23 cellular contexts compared by ENCODE assay signal in the genomic region with DNA sequence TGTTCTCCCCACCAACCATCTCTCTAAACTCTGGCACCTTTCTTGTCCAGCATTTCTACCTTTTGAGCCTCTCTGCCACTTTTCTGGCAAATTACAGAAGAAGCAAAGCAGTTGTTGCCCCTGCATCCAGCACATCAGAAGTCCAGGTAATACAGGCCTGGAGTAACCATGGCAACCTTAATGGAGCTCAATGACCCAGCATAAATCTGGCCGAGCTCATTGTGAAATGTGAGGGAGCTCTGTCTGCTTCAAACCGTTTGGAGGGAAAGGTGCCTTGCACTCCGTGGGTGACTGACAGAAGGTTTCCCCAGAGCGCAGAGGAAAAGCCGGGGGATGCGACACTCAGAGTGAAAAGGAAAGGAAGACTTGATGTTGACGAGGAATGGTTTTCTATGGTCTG.
"Had no signal": no experiment of that assay in that cellular context is flagged by ENCODE, and none has a peak within 500 bp of the region (broad histone marks: within the 10 kb centered on the region; RNA-seq: fewer than 3 reads in every experiment).

No MANE protein-coding gene starts in this region.

- H3K9me3 ChIP-seq: lower lobe of right lung, tibial artery had no signal

- FAIRE-seq: colon had no signal

- H3K79me2 ChIP-seq: hepatocyte had no signal

- H3K36me3 Mint-ChIP-seq: activated naive CD8-positive, alpha-beta T cell treated with anti-CD3 and anti-CD28 coated beads, Interleukin-2, amount 10 ng/mL, durations not matched to agents 7 days and 5 days; natural killer cell had no signal

- H3K27me3 ChIP-seq: foreskin keratinocyte, tibial artery had no signal

- H3K4me1 ChIP-seq: foreskin keratinocyte, lower lobe of right lung, tibial artery had no signal

- H2AFZ ChIP-seq: hepatocyte had no signal

- H3K4me3 ChIP-seq: dorsolateral prefrontal cortex, hepatocyte, lower lobe of right lung, skin epidermis, tibial artery had no signal

- H3K27ac ChIP-seq: dorsolateral prefrontal cortex, epithelial cell of prostate, foreskin keratinocyte, hepatocyte, lower lobe of right lung, skin epidermis, tibial artery had no signal

- DNase-seq: activated CD4-positive, alpha-beta T cell treated with anti-CD3 and anti-CD28 coated beads, Interleukin-2, amount 10 ng/mL, durations not matched to agents 7 days and 5 days; activated CD8-positive, alpha-beta T cell treated with anti-CD3 and anti-CD28 coated beads, Interleukin-2, amount 10 ng/mL, durations not matched to agents 7 days and 5 days; activated naive CD4-positive, alpha-beta T cell treated with Interleukin-2 at 50 U/mL for 16 hours; activated naive CD8-positive, alpha-beta T cell treated with anti-CD3 and anti-CD28 coated beads, Interleukin-2, amount 10 ng/mL, durations not matched to agents 7 days and 5 days; activated T-cell treated with anti-CD3 and anti-CD28 coated beads, Interleukin-2, amount 50 U/mL, for 24 hours; amygdala; dorsolateral prefrontal cortex; endodermal cell; foreskin keratinocyte; islet precursor cell; left colon; lower lobe of right lung; natural killer cell; nucleus accumbens; stimulated activated naive CD8-positive, alpha-beta T cell treated with anti-CD3 and anti-CD28 coated beads, Interleukin-15, Interleukin-2, amounts not matched to agents 100 U/mL and 50 U/mL, for 24 hours; substantia nigra; T1000; tibial artery had no signal

- H3K27ac Mint-ChIP-seq: activated CD4-positive, alpha-beta T cell treated with anti-CD3 and anti-CD28 coated beads, Interleukin-2, amount 10 ng/mL, durations not matched to agents 7 days and 5 days; activated CD8-positive, alpha-beta T cell treated with anti-CD3 and anti-CD28 coated beads, Interleukin-2, amount 10 ng/mL, durations not matched to agents 7 days and 5 days; activated naive CD8-positive, alpha-beta T cell treated with anti-CD3 and anti-CD28 coated beads, Interleukin-2, amount 10 ng/mL, durations not matched to agents 7 days and 5 days; activated T-cell treated with anti-CD3 and anti-CD28 coated beads, Interleukin-2, amount 50 U/mL, for 24 hours; activated T-helper 2 cell treated with anti-CD3 and anti-CD28 coated beads, Interferon-gamma antibody, Interleukin-2, Interleukin-4, amounts not matched to agents 10 μg/mL and 5 μg/mL and 100 μg/mL, durations not matched to agents 14 hours and 24 hours and 36 hours; endodermal cell; natural killer cell had no signal

- ATAC-seq: activated CD8-positive, alpha-beta T cell treated with anti-CD3 and anti-CD28 coated beads, Interleukin-2, amount 10 ng/mL, durations not matched to agents 7 days and 5 days; foreskin keratinocyte; left colon; lower lobe of right lung; natural killer cell; stimulated activated naive CD8-positive, alpha-beta T cell treated with anti-CD3 and anti-CD28 coated beads, Interleukin-15, Interleukin-2, amounts not matched to agents 100 U/mL and 50 U/mL, for 24 hours had no signal

- H3K4me2 ChIP-seq: hepatocyte had no signal

- H3K4me3 Mint-ChIP-seq: activated CD4-positive, alpha-beta T cell treated with anti-CD3 and anti-CD28 coated beads, Interleukin-2, amount 10 ng/mL, durations not matched to agents 7 days and 5 days; activated CD8-positive, alpha-beta T cell treated with anti-CD3 and anti-CD28 coated beads, Interleukin-2, amount 10 ng/mL, durations not matched to agents 7 days and 5 days; activated naive CD8-positive, alpha-beta T cell treated with anti-CD3 and anti-CD28 coated beads, Interleukin-2, amount 10 ng/mL, durations not matched to agents 7 days and 5 days; activated T-cell treated with anti-CD3 and anti-CD28 coated beads, Interleukin-2, amount 50 U/mL, for 24 hours; endodermal cell; natural killer cell had no signal

- H3K36me3 ChIP-seq: lower lobe of right lung, tibial artery had no signal

- H3K9me3 Mint-ChIP-seq: activated CD4-positive, alpha-beta T cell treated with anti-CD3 and anti-CD28 coated beads, Interleukin-2, amount 10 ng/mL, durations not matched to agents 7 days and 5 days; activated naive CD8-positive, alpha-beta T cell treated with anti-CD3 and anti-CD28 coated beads, Interleukin-2, amount 10 ng/mL, durations not matched to agents 7 days and 5 days; activated T-cell treated with anti-CD3 and anti-CD28 coated beads, Interleukin-2, amount 50 U/mL, for 24 hours; activated T-helper 2 cell treated with anti-CD3 and anti-CD28 coated beads, Interferon-gamma antibody, Interleukin-2, Interleukin-4, amounts not matched to agents 10 μg/mL and 5 μg/mL and 100 μg/mL, durations not matched to agents 14 hours and 24 hours and 36 hours; endodermal cell; natural killer cell had no signal
